In the genomic region with DNA sequence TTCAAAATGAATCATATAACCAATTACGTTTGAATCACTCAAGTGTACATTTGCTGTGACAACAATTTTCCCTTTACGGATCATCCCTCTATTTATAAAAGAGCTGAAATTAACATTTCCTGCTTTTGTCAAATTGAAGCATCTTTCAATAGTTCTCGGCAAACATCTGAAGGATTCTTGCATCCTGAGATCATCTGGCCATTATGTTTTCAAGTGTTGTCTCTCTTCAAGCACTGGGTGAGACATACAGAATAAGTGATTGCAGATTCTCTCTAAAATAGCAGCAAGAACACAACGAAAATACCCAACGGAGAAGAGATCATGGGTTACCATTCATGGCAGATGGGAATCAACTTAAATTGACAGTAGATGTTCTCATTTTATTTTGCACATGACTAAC, we compare ENCODE assay signal across 13 cellular contexts.
DNase-seq lines count a peak whose midpoint lies in the region; ATAC-seq, FAIRE-seq and TF ChIP-seq lines count a peak whose summit lies in the region.
"Had no signal": no experiment of that assay in that cellular context is flagged by ENCODE, and none has a peak within 500 bp of the region (broad histone marks: within the 10 kb centered on the region; RNA-seq: fewer than 3 reads in every experiment).

No MANE protein-coding gene starts in this region.

- H3K9me3 ChIP-seq in iPS DF 6.9 (ENCODE audit: control insufficient read depth, insufficient read depth, low read length): no peaks in the 10 kb centered on the region
- H3K9me3 ChIP-seq in kidney (ENCODE audit: control insufficient read depth in 1 of 2, low read length in 2 of 2): no peaks in the 10 kb centered on the region
- H3K9me3 ChIP-seq: body of pancreas, upper lobe of left lung had no signal

- no peak; the same call in 1 of the 2 replicates for ATAC-seq in WTC11
- ATAC-seq: body of pancreas had no signal

- H3K36me3 Mint-ChIP-seq in WTC11: no peaks in the 10 kb centered on the region

- intact Hi-C loops in kidney (cut with DNase I): no loop called here

- CTCF ChIA-PET in WTC11 (lab: Charles Lee): no interaction called here

- H3K9ac ChIP-seq in kidney (ENCODE audit: low read length in 2 of 2): no peak overlapping the region

- no CpG with 5 or more reads among the region's 5 CpGs for WGBS in iPS DF 6.9 (ENCODE audit: insufficient coverage, insufficient read length)

- H3K4me1 ChIP-seq in iPS DF 6.9 (ENCODE audit: control insufficient read depth, insufficient read depth, low read length): no peaks in the 10 kb centered on the region; the same call in 1 of the 2 replicates
- no peaks in the 10 kb centered on the region for H3K4me1 ChIP-seq in kidney (ENCODE audit: control insufficient read depth in 1 of 2, insufficient read depth in 1 of 2, low read depth in 1 of 2, low read length in 2 of 2)
- H3K4me1 ChIP-seq: body of pancreas, upper lobe of left lung had no signal

- H3K27ac Mint-ChIP-seq in WTC11: peak overlapping the region; percentile 55

- peaks cover 42% of the 10 kb centered on the region for H3K4me1 Mint-ChIP-seq in WTC11

- no peak overlapping the region for H3K27ac ChIP-seq in iPS DF 6.9 (ENCODE audit: low read length)
- no peak overlapping the region for H3K27ac ChIP-seq in kidney (ENCODE audit: low read depth in 2 of 2, low read length in 2 of 2)
- H3K27ac ChIP-seq: body of pancreas, upper lobe of left lung had no signal

- H3K36me3 ChIP-seq in iPS DF 6.9 (ENCODE audit: control insufficient read depth, insufficient read depth, low read length) (no peaks in the 10 kb centered on the region), kidney (ENCODE audit: control insufficient read depth in 1 of 2, insufficient read depth in 2 of 2, low read length in 2 of 2) (no peaks in the 10 kb centered on the region)
- H3K36me3 ChIP-seq: upper lobe of left lung had no signal

- no peak for FAIRE-seq in kidney (lab: Jason Lieb, UNC)

- H3K4me3 Mint-ChIP-seq in WTC11: no peak overlapping the region

- peaks cover 6% of the 10 kb centered on the region for H3K9me3 Mint-ChIP-seq in WTC11

- no peak for TF ChIP-seq CTCF in HFF-Myc (IDR thresholded peaks at IDR 0.05; ENCODE audit: low read depth, low read length, missing control alignments)
- no peak for TF ChIP-seq CTCF in WTC11 (IDR thresholded peaks at IDR 0.05)
- TF ChIP-seq CTCF in kidney (IDR thresholded peaks at IDR 0.05; ENCODE audit: borderline replicate concordance, extremely low read depth, insufficient read depth): no peak

- H3K27me3 ChIP-seq in iPS DF 6.9 (ENCODE audit: control insufficient read depth, insufficient read depth, low read length): no peaks in the 10 kb centered on the region
- H3K27me3 ChIP-seq: body of pancreas, upper lobe of left lung had no signal

- H3K4me3 ChIP-seq in HFF-Myc (replicated peaks; ENCODE audit: low read depth, low read length) (no peak overlapping the region), iPS DF 6.9 (ENCODE audit: low read length) (no peak overlapping the region), kidney (ENCODE audit: low read length in 2 of 2) (no peak overlapping the region)
- H3K4me3 ChIP-seq: body of pancreas, lung, upper lobe of left lung had no signal

- POLR2A ChIA-PET in WTC11 (lab: Charles Lee): no interaction called here

- no peaks in the 10 kb centered on the region for H3K27me3 Mint-ChIP-seq in WTC11 (ENCODE audit: low read depth)

- DNase-seq in A172 (ENCODE audit: low spot score): peak; percentile 42
- DNase-seq in HFF-Myc (ENCODE audit: extremely low read depth, low read depth): peak; percentile 71
- DNase-seq in WTC11 (ENCODE audit: low spot score): no peak
- DNase-seq in iPS DF 6.9 (ENCODE audit: low read depth, low spot score): peak; percentile 37
- no peak for DNase-seq in SIG-M5 treated with dmso at 0.1 percent for 504 hours (lab: John Stamatoyannopoulos, UW; ENCODE audit: unreplicated experiment)
- no peak for DNase-seq in kidney
- no peak for DNase-seq in NCI-H526 (lab: John Stamatoyannopoulos, UW)
- no peak for DNase-seq in stimulated activated naive CD4-positive, alpha-beta T cell (lab: John Stamatoyannopoulos, UW)
- DNase-seq: body of pancreas, GDM1, T-helper 9 cell, upper lobe of left lung had no signal

TF ChIP-seq in WTC11, 78 proteins besides CTCF, POLR2A, EP300 and RAD21:
- TF ChIP-seq, protein P1, sequence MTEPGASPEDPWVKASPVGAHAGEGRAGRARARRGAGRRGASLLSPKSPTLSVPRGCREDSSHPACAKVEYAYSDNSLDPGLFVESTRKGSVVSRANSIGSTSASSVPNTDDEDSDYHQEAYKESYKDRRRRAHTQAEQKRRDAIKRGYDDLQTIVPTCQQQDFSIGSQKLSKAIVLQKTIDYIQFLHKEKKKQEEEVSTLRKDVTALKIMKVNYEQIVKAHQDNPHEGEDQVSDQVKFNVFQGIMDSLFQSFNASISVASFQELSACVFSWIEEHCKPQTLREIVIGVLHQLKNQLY (CRISPR knock-in tag; IDR thresholded peaks at IDR 0.05): no peak
- TF ChIP-seq, protein P2, sequence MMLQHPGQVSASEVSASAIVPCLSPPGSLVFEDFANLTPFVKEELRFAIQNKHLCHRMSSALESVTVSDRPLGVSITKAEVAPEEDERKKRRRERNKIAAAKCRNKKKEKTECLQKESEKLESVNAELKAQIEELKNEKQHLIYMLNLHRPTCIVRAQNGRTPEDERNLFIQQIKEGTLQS (CRISPR knock-in tag; conservative IDR thresholded peaks at IDR 0.05): 0 out of 2 replicates have a peak, but pooled peaks have one; percentile 30
- TF ChIP-seq GABPB1 (CRISPR knock-in tag; IDR thresholded peaks at IDR 0.05): no peak
- TF ChIP-seq TCF7 (CRISPR knock-in tag; IDR thresholded peaks at IDR 0.05; ENCODE audit: low read depth): no peak
- TF ChIP-seq ELF4 (CRISPR knock-in tag; IDR thresholded peaks at IDR 0.05; ENCODE audit: low read depth): no peak

Comparison
In these comparisons a context has a peak if more than half of its experiments do, and no peak if none do; other contexts are left out.
1. DNase-seq: peak in A172 (single experiment), HFF-Myc (single experiment) and iPS DF 6.9 (single experiment); none in WTC11 (single experiment), SIG-M5 treated with dmso at 0.1 percent for 504 hours (single experiment), kidney (single experiment), NCI-H526 (0 of 2) and stimulated activated naive CD4-positive, alpha-beta T cell (0 of 6).